Comparison of ENCODE assay signal across 18 cellular contexts in genomic region chr2:38708900-38709321, GRCh38. TPM values are rescaled to one million over a fixed set of nuclear protein-coding genes. Genes with fewer than 3 reads are reported as not detected.
DNase-seq lines count a peak whose midpoint lies in the region; ATAC-seq lines count a peak whose summit lies in the region.
"Had no signal": no experiment of that assay in that cellular context is flagged by ENCODE, and none has a peak within 500 bp of the region (broad histone marks: within the 10 kb centered on the region; RNA-seq: fewer than 3 reads in every experiment).

No MANE protein-coding gene starts in this region.

- peaks cover 12% of the 10 kb centered on the region for H3K36me3 Mint-ChIP-seq in activated naive CD4-positive, alpha-beta T cell treated with anti-CD3 and anti-CD28 coated beads for 36 hours (ENCODE audit: low read depth)
- H3K36me3 Mint-ChIP-seq in T-cell = peaks cover 30% of the 10 kb centered on the region
- H3K36me3 Mint-ChIP-seq in effector memory CD8-positive, alpha-beta T cell (ENCODE audit: insufficient read depth) = peaks cover 51% of the 10 kb centered on the region
- peaks cover 13% of the 10 kb centered on the region for H3K36me3 Mint-ChIP-seq in stimulated activated memory B cell treated with anti-CD40 and anti-IgM and Interleukin-4, amounts not matched to agents 10 μg/mL and 1 μg/mL and 100 μg/mL, for 72 hours

- no peak for DNase-seq in activated naive CD4-positive, alpha-beta T cell treated with anti-CD3 and anti-CD28 coated beads for 36 hours
- DNase-seq in activated naive CD4-positive, alpha-beta T cell (lab: John Stamatoyannopoulos, UW) = no peak
- DNase-seq in T-cell (no peak), anterior cingulate cortex (lab: John Stamatoyannopoulos, UW) (no peak)
- DNase-seq in effector memory CD8-positive, alpha-beta T cell = no peak
- DNase-seq: activated B cell treated with CpG ODN at 0.5 μM for 24 hours, dorsolateral prefrontal cortex, GDM1, heart right ventricle, kidney, midbrain, NCI-H2107, NCI-H774, SW 1271 had no signal

- peaks cover 60% of the 10 kb centered on the region for H3K4me1 Mint-ChIP-seq in activated naive CD4-positive, alpha-beta T cell treated with anti-CD3 and anti-CD28 coated beads for 36 hours (ENCODE audit: low read depth)
- H3K4me1 Mint-ChIP-seq in T-cell = peaks cover 53 to 72% (median 57%) of the 10 kb centered on the region in 3 donors
- peaks cover 43 to 58% of the 10 kb centered on the region in 2 donors for H3K4me1 Mint-ChIP-seq in effector memory CD8-positive, alpha-beta T cell (ENCODE audit: low read depth in 2 of 2)
- H3K4me1 Mint-ChIP-seq in stimulated activated memory B cell treated with anti-CD40 and anti-IgM and Interleukin-4, amounts not matched to agents 10 μg/mL and 1 μg/mL and 100 μg/mL, for 72 hours = peaks cover 14% of the 10 kb centered on the region

- ATAC-seq in T-cell (replicated peaks in 1 of 4) = peak in 3 of 4 experiments; percentile 6 to 33 (median 14)
- peak; percentile 8 for ATAC-seq in effector memory CD8-positive, alpha-beta T cell (replicated peaks)
- no peak for ATAC-seq in stimulated activated memory B cell treated with anti-CD40 and anti-IgM and Interleukin-4, amounts not matched to agents 10 μg/mL and 1 μg/mL and 100 μg/mL, for 72 hours
- ATAC-seq in HG03520 (IDR thresholded peaks at IDR 0.05; ENCODE audit: unreplicated experiment) = no peak
- no peak for ATAC-seq in HG03354 (IDR thresholded peaks at IDR 0.05; ENCODE audit: poor library complexity, severe bottlenecking, unreplicated experiment)
- ATAC-seq: HCT116, heart right ventricle had no signal

- POLR2A ChIA-PET in T-cell (lab: Charles Lee) = interaction anchor here in 1 of 2 donors (0.6 to 1.6 kb wide), 5 partner anchors 12 to 381 kb away, joined by 3 to 25 read pairs (median 10); no protein-coding TSS in a partner anchor

- intact Hi-C loops in activated naive CD4-positive, alpha-beta T cell treated with anti-CD3 and anti-CD28 coated beads for 36 hours (cut with micrococcal nuclease) = loop anchor here (1.0 kb wide), 8 partner anchors 8 to 420 kb away; no protein-coding TSS in a partner anchor

- peak overlapping the region; percentile 95 for H3K27ac Mint-ChIP-seq in activated naive CD4-positive, alpha-beta T cell treated with anti-CD3 and anti-CD28 coated beads for 36 hours
- peak overlapping the region; percentile 94 to 96 for H3K27ac Mint-ChIP-seq in T-cell
- peak overlapping the region; percentile 93 to 95 for H3K27ac Mint-ChIP-seq in effector memory CD8-positive, alpha-beta T cell
- H3K27ac Mint-ChIP-seq in stimulated activated memory B cell treated with anti-CD40 and anti-IgM and Interleukin-4, amounts not matched to agents 10 μg/mL and 1 μg/mL and 100 μg/mL, for 72 hours = peak overlapping the region; percentile 38
- H3K27ac Mint-ChIP-seq: activated B cell treated with CpG ODN at 0.5 μM for 24 hours had no signal

- peak overlapping the region; percentile 49 for H3K4me3 Mint-ChIP-seq in activated naive CD4-positive, alpha-beta T cell treated with anti-CD3 and anti-CD28 coated beads for 36 hours
- peak overlapping the region; percentile 39 to 62 (median 54) for H3K4me3 Mint-ChIP-seq in T-cell
- H3K4me3 Mint-ChIP-seq in effector memory CD8-positive, alpha-beta T cell = peak overlapping the region; percentile 69 to 76
- no peak overlapping the region for H3K4me3 Mint-ChIP-seq in stimulated activated memory B cell treated with anti-CD40 and anti-IgM and Interleukin-4, amounts not matched to agents 10 μg/mL and 1 μg/mL and 100 μg/mL, for 72 hours
- H3K4me3 Mint-ChIP-seq: activated B cell treated with CpG ODN at 0.5 μM for 24 hours had no signal

- CTCF ChIA-PET in activated naive CD4-positive, alpha-beta T cell treated with anti-CD3 and anti-CD28 coated beads for 36 hours (lab: Charles Lee) = interaction anchor here (0.7 to 3.4 kb wide), 12 partner anchors 13 to 884 kb away, joined by 3 to 24 read pairs (median 4); partner anchors contain the start of gene GALM
- CTCF ChIA-PET in T-cell (lab: Charles Lee) = interaction anchor here (0.6 to 2.2 kb wide), 8 partner anchors 9 to 828 kb away, joined by 3 to 17 read pairs (median 3); partner anchors contain the start of gene GALM (in 1 of the 2)

- peaks cover 2% of the 10 kb centered on the region for H3K9me3 Mint-ChIP-seq in activated naive CD4-positive, alpha-beta T cell treated with anti-CD3 and anti-CD28 coated beads for 36 hours
- peaks cover 0 to 4% (median 0%) of the 10 kb centered on the region in 3 donors for H3K9me3 Mint-ChIP-seq in T-cell
- peaks cover 0 to 2% of the 10 kb centered on the region in 2 donors for H3K9me3 Mint-ChIP-seq in effector memory CD8-positive, alpha-beta T cell
- peaks cover 4% of the 10 kb centered on the region for H3K9me3 Mint-ChIP-seq in stimulated activated memory B cell treated with anti-CD40 and anti-IgM and Interleukin-4, amounts not matched to agents 10 μg/mL and 1 μg/mL and 100 μg/mL, for 72 hours
- H3K9me3 Mint-ChIP-seq: activated B cell treated with CpG ODN at 0.5 μM for 24 hours had no signal

- no peaks in the 10 kb centered on the region for H3K27me3 Mint-ChIP-seq in activated naive CD4-positive, alpha-beta T cell treated with anti-CD3 and anti-CD28 coated beads for 36 hours (ENCODE audit: low read depth)
- H3K27me3 Mint-ChIP-seq in T-cell = no peaks in the 10 kb centered on the region
- H3K27me3 Mint-ChIP-seq in effector memory CD8-positive, alpha-beta T cell = no peaks in the 10 kb centered on the region
- no peaks in the 10 kb centered on the region for H3K27me3 Mint-ChIP-seq in stimulated activated memory B cell treated with anti-CD40 and anti-IgM and Interleukin-4, amounts not matched to agents 10 μg/mL and 1 μg/mL and 100 μg/mL, for 72 hours
- H3K27me3 Mint-ChIP-seq: activated B cell treated with CpG ODN at 0.5 μM for 24 hours had no signal

RNA-seq across cellular contexts. Expression of gene SRSF7, which starts 42.2 kb away (rescaled TPM):
- 100 to 1,000 TPM; 212 to 217 TPM for total RNA-seq in activated naive CD4-positive, alpha-beta T cell treated with anti-CD3 and anti-CD28 coated beads for 36 hours
- total RNA-seq in T-cell = 100 to 1,000 TPM; 252 to 649 (median 265) TPM

RNA-seq across cellular contexts. Expression of gene GALM, which starts 43.0 kb away (rescaled TPM):
- 10 to 100 TPM; 31.3 to 31.9 TPM for total RNA-seq in activated naive CD4-positive, alpha-beta T cell treated with anti-CD3 and anti-CD28 coated beads for 36 hours
- 10 to 100 TPM; 14.3 to 29.4 (median 17.3) TPM for total RNA-seq in T-cell

Comparison
In these comparisons a context has a peak if more than half of its experiments do, and no peak if none do; other contexts are left out.
1. H3K27ac Mint-ChIP-seq: peak in every context shown above with its lines; median percentile 95 in activated naive CD4-positive, alpha-beta T cell treated with anti-CD3 and anti-CD28 coated beads for 36 hours; 95 in T-cell; 94 in effector memory CD8-positive, alpha-beta T cell; 38 in stimulated activated memory B cell treated with anti-CD40 and anti-IgM and Interleukin-4, amounts not matched to agents 10 μg/mL and 1 μg/mL and 100 μg/mL, for 72 hours.
2. ATAC-seq: peak in T-cell (3 of 4) and effector memory CD8-positive, alpha-beta T cell (single experiment); none in stimulated activated memory B cell treated with anti-CD40 and anti-IgM and Interleukin-4, amounts not matched to agents 10 μg/mL and 1 μg/mL and 100 μg/mL, for 72 hours (single experiment), HG03520 (single experiment) and HG03354 (single experiment).